ENCODE assay signal across 27 cellular contexts in the genomic region with DNA sequence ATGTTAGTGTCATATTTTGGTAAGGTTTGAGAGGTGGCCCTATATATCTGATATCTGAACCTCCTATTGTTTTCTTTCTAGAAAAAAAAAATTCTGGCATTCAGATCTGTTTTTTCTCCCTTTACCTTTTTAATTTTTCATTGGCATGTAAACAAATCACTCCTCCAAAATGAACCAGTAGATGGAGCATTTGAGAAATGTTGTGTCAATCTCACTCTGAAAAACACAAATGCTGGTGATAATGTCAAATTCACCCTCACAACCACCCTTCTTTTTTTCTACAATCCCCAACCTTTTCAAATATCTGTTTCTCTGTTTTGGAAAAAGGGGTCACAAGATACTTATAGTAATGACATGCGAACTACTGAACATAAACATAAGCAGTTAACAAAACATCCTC. TPM values are rescaled to one million over a fixed set of nuclear protein-coding genes. Genes with fewer than 3 reads are reported as not detected.
"Had no signal": no experiment of that assay in that cellular context is flagged by ENCODE, and none has a peak within 500 bp of the region (broad histone marks: within the 10 kb centered on the region; RNA-seq: fewer than 3 reads in every experiment).

No MANE protein-coding gene starts in this region.

- H3K27ac ChIP-seq: esophagus squamous epithelium, gastroesophageal sphincter, right atrium auricular region, thoracic aorta, upper lobe of left lung, WERI-Rb-1 had no signal

- H3K4me3 Mint-ChIP-seq: activated CD4-positive, alpha-beta T cell treated with anti-CD3 and anti-CD28 coated beads, Interleukin-2, amount 10 ng/mL, durations not matched to agents 7 days and 5 days; activated CD8-positive, alpha-beta memory T cell treated with anti-CD3 and anti-CD28 coated beads, Interleukin-2, amount 10 ng/mL, durations not matched to agents 7 days and 5 days; activated CD8-positive, alpha-beta T cell treated with anti-CD3 and anti-CD28 coated beads for 36 hours; activated naive CD8-positive, alpha-beta T cell treated with anti-CD3 and anti-CD28 coated beads, Interleukin-2, amount 50 U/mL, for 24 hours; activated T-helper 1 cell treated with anti-CD3 and anti-CD28 coated beads, Interleukin-12 subunit alpha, Interleukin-12 subunit beta, Interleukin-2, Interleukin-4 antibody, amounts not matched to agents 30 ng/mL and 10 ng/mL and 1 ng/mL, durations not matched to agents 14 hours and 24 hours and 36 hours; brain; mesothelial cell of epicardium; natural killer cell; T-helper 2 cell treated with Interferon-gamma antibody and Interleukin-4, amounts not matched to agents 5 μg/mL and 100 μg/mL, for 36 hours had no signal

- H3K4me1 ChIP-seq: gastroesophageal sphincter, right atrium auricular region, upper lobe of left lung had no signal

- H3K27me3 ChIP-seq: right atrium auricular region, upper lobe of left lung had no signal

- H3K36me3 ChIP-seq: esophagus squamous epithelium, gastroesophageal sphincter, right atrium auricular region, thoracic aorta, upper lobe of left lung, WERI-Rb-1 had no signal

- H3K4me1 Mint-ChIP-seq: activated CD4-positive, alpha-beta T cell treated with anti-CD3 and anti-CD28 coated beads, Interleukin-2, amount 10 ng/mL, durations not matched to agents 7 days and 5 days; activated CD8-positive, alpha-beta memory T cell treated with anti-CD3 and anti-CD28 coated beads, Interleukin-2, amount 10 ng/mL, durations not matched to agents 7 days and 5 days; activated naive CD8-positive, alpha-beta T cell treated with anti-CD3 and anti-CD28 coated beads, Interleukin-2, amount 50 U/mL, for 24 hours; natural killer cell had no signal

- H3K4me3 ChIP-seq: esophagus squamous epithelium, gastroesophageal sphincter, right atrium auricular region, thoracic aorta, upper lobe of left lung had no signal

- H3K27ac Mint-ChIP-seq: activated CD4-positive, alpha-beta T cell treated with anti-CD3 and anti-CD28 coated beads, Interleukin-2, amount 10 ng/mL, durations not matched to agents 7 days and 5 days; activated CD8-positive, alpha-beta memory T cell treated with anti-CD3 and anti-CD28 coated beads, Interleukin-2, amount 10 ng/mL, durations not matched to agents 7 days and 5 days; activated CD8-positive, alpha-beta T cell treated with anti-CD3 and anti-CD28 coated beads for 36 hours; activated naive CD8-positive, alpha-beta T cell treated with anti-CD3 and anti-CD28 coated beads, Interleukin-2, amount 50 U/mL, for 24 hours; activated T-helper 1 cell treated with anti-CD3 and anti-CD28 coated beads, Interleukin-12 subunit alpha, Interleukin-12 subunit beta, Interleukin-2, Interleukin-4 antibody, amounts not matched to agents 30 ng/mL and 10 ng/mL and 1 ng/mL, durations not matched to agents 14 hours and 24 hours and 36 hours; brain; mesothelial cell of epicardium; natural killer cell; progenitor cell of endocrine pancreas; T-helper 2 cell treated with Interferon-gamma antibody and Interleukin-4, amounts not matched to agents 5 μg/mL and 100 μg/mL, for 36 hours had no signal

- H3K36me3 Mint-ChIP-seq: activated CD8-positive, alpha-beta memory T cell treated with anti-CD3 and anti-CD28 coated beads, Interleukin-2, amount 10 ng/mL, durations not matched to agents 7 days and 5 days; mesothelial cell of epicardium; natural killer cell had no signal

- FAIRE-seq: colon had no signal

- H3K9me3 ChIP-seq: esophagus squamous epithelium, gastroesophageal sphincter, thoracic aorta, upper lobe of left lung had no signal

- H3K9me3 Mint-ChIP-seq: activated CD4-positive, alpha-beta T cell treated with anti-CD3 and anti-CD28 coated beads, Interleukin-2, amount 10 ng/mL, durations not matched to agents 7 days and 5 days; activated CD8-positive, alpha-beta T cell treated with anti-CD3 and anti-CD28 coated beads for 36 hours; activated T-helper 1 cell treated with anti-CD3 and anti-CD28 coated beads, Interleukin-12 subunit alpha, Interleukin-12 subunit beta, Interleukin-2, Interleukin-4 antibody, amounts not matched to agents 30 ng/mL and 10 ng/mL and 1 ng/mL, durations not matched to agents 14 hours and 24 hours and 36 hours; brain; mesothelial cell of epicardium; T-helper 2 cell treated with Interferon-gamma antibody and Interleukin-4, amounts not matched to agents 5 μg/mL and 100 μg/mL, for 36 hours had no signal

- ATAC-seq: activated CD8-positive, alpha-beta memory T cell treated with anti-CD3 and anti-CD28 coated beads, Interleukin-2, amount 10 ng/mL, durations not matched to agents 7 days and 5 days; activated CD8-positive, alpha-beta T cell treated with anti-CD3 and anti-CD28 coated beads for 36 hours; activated naive CD8-positive, alpha-beta T cell treated with anti-CD3 and anti-CD28 coated beads, Interleukin-2, amount 50 U/mL, for 24 hours; gastroesophageal sphincter; left ventricle myocardium superior; natural killer cell had no signal

- H3K27me3 Mint-ChIP-seq: activated CD4-positive, alpha-beta T cell treated with anti-CD3 and anti-CD28 coated beads, Interleukin-2, amount 10 ng/mL, durations not matched to agents 7 days and 5 days; activated CD8-positive, alpha-beta memory T cell treated with anti-CD3 and anti-CD28 coated beads, Interleukin-2, amount 10 ng/mL, durations not matched to agents 7 days and 5 days; activated CD8-positive, alpha-beta T cell treated with anti-CD3 and anti-CD28 coated beads for 36 hours; activated naive CD8-positive, alpha-beta T cell treated with anti-CD3 and anti-CD28 coated beads, Interleukin-2, amount 50 U/mL, for 24 hours; brain; progenitor cell of endocrine pancreas had no signal

- DNase-seq: activated CD4-positive, alpha-beta T cell treated with anti-CD3 and anti-CD28 coated beads, Interleukin-2, amount 10 ng/mL, durations not matched to agents 7 days and 5 days; activated CD4-positive, CD25-positive, alpha-beta regulatory T cell treated with anti-CD3 and anti-CD28 coated beads, Interleukin-2, amount 50 U/mL, for 72 hours; activated CD8-positive, alpha-beta memory T cell treated with anti-CD3 and anti-CD28 coated beads, Interleukin-2, amount 10 ng/mL, durations not matched to agents 7 days and 5 days; activated CD8-positive, alpha-beta T cell treated with anti-CD3 and anti-CD28 coated beads for 36 hours; activated gamma-delta T cell; activated naive CD4-positive, alpha-beta T cell treated with anti-CD3 and anti-CD28 coated beads, Interleukin-2, amount 50 U/mL, for 16 hours; activated naive CD8-positive, alpha-beta T cell treated with anti-CD3 and anti-CD28 coated beads, Interleukin-2, amount 50 U/mL, for 24 hours; anterior cingulate cortex; esophagus squamous epithelium; head of caudate nucleus; hypothalamus; left ventricle myocardium superior; mammary epithelial cell; natural killer cell; stimulated activated CD4-positive, alpha-beta T cell treated with anti-CD3 and anti-CD28 coated beads, Interleukin-4, amount 100 ng/mL, for 24 hours; stimulated activated naive CD4-positive, alpha-beta T cell treated with Interleukin-2 at 50 U/mL for 16 hours; upper lobe of left lung; WERI-Rb-1 had no signal

RNA-seq across cellular contexts. Expression of a gene that starts 9.1 kb away (rescaled TPM):
- total RNA-seq: activated CD4-positive, alpha-beta T cell treated with anti-CD3 and anti-CD28 coated beads, Interleukin-2, amount 10 ng/mL, durations not matched to agents 7 days and 5 days; activated CD8-positive, alpha-beta memory T cell treated with anti-CD3 and anti-CD28 coated beads, Interleukin-2, amount 10 ng/mL, durations not matched to agents 7 days and 5 days; activated CD8-positive, alpha-beta T cell treated with anti-CD3 and anti-CD28 coated beads for 36 hours; activated T-helper 1 cell treated with anti-CD3 and anti-CD28 coated beads, Interleukin-12 subunit alpha, Interleukin-12 subunit beta, Interleukin-2, Interleukin-4 antibody, amounts not matched to agents 30 ng/mL and 10 ng/mL and 1 ng/mL, durations not matched to agents 14 hours and 24 hours and 36 hours had no signal
- polyA plus RNA-seq: mammary epithelial cell had no signal
